Comparison of ENCODE assay signal across 25 cellular contexts in the genomic region with DNA sequence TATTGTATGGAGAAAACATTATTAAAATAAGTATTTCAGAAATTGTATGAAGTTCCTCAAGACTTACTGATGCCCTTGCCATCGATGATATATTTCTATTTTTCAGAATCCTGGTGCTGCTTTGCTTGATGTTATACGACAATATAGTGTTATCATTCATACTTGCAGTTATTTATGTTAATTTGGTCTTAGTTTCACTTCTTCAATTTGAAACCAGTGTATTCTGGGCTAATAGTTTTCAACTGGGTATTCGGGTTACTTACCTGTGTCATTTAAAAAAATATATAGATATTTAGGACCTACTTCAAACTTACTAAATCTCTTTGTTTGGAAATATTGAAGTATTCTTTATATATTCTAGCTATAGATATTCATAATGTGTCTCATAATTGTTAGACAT.
"Had no signal": no experiment of that assay in that cellular context is flagged by ENCODE, and none has a peak within 500 bp of the region (broad histone marks: within the 10 kb centered on the region; RNA-seq: fewer than 3 reads in every experiment).

No MANE protein-coding gene starts in this region.

- H3K27ac Mint-ChIP-seq: IgD-negative memory B cell, T-cell had no signal

- DNase-seq: NCI-H1092 treated with DMSO at 0.1 percent for 48 hours; NCI-H1436; NCI-H187; NCI-H2029; NCI-H2081 treated with DMSO at 0.1 percent for 48 hours; NCI-H2171; NCI-H226; NCI-H446; NCI-H510A; NCI-H524 treated with DMSO at 0.1 percent for 48 hours; NCI-H774; NK-92 treated with Interleukin-12 subunit alpha and Interleukin-12 subunit beta, amount 100 ng/mL, for 24 hours; Right ventricle myocardium superior; RPMI8226; SIG-M5; SW 1271; T-cell had no signal

- H3K4me3 Mint-ChIP-seq: IgD-negative memory B cell, T-cell had no signal

- FAIRE-seq: HTR-8/SVneo, K562, RCC 7860 had no signal

- H3K36me3 ChIP-seq: SJSA1 had no signal

- H3K9ac ChIP-seq: KMS-11 had no signal

- H3K4me1 ChIP-seq: SJSA1 had no signal

- H3K4me3 ChIP-seq: K562, SJSA1, SK-N-MC had no signal

- H3K4me1 Mint-ChIP-seq: IgD-negative memory B cell, T-cell had no signal

- H3K27ac ChIP-seq: HL-60, KMS-11, SJSA1, SK-N-MC had no signal

- H3K4me2 ChIP-seq: KMS-11 had no signal

- ATAC-seq: K562, T-cell had no signal

- H3K9me3 ChIP-seq: SJSA1 had no signal

- H3K27me3 Mint-ChIP-seq: IgD-negative memory B cell, T-cell had no signal

- H3K36me3 Mint-ChIP-seq: IgD-negative memory B cell, T-cell had no signal

- H3K27me3 ChIP-seq: SJSA1 had no signal
